In the genomic region with DNA sequence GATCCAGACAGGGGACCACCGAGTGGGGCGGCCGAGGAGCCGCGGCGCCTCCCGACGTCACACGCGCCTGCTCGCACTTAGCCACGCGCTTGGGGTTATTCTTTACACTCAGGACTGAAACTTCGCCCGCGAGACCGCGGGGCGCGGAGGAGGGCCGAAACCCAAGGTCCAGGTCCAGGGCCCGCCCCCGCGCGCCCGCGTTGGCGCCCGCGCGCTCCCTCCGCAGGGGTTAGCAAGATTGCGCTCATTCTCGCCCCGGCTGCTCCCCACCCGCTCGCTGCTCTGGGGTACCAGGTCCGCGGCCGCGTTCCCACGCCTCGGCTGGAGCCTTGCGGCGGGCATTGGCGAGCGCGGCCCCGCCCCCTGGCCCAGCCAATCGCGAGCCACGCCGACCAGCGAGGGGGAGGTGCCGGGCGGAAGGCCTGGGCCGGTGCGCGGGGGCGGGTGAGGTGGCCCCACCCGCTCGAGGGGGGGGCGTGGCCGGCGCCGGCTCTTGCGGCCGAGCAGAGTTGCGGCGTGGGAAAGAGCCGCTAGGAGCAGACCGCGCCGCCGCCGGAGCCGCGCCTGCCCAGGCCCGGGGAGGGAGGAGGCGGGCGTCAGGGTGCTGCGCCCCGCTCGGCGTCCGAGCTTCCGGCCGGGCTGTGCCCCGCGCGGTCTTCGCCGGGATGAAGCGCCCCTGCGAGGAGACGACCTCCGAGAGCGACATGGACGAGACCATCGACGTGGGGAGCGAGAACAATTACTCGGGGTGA, we compare ENCODE assay signal across 8 cellular contexts. TPM values are rescaled to one million over a fixed set of nuclear protein-coding genes. Genes with fewer than 3 reads are reported as not detected.
DNase-seq lines count a peak whose midpoint lies in the region; ATAC-seq and TF ChIP-seq lines count a peak whose summit lies in the region.

A gene (plus strand): TSS at position 521 of the 752 bp plus-strand sequence. CDS start 145 bp downstream, at position 666.

- no peaks in the 10 kb centered on the region for H3K36me3 ChIP-seq in Peyer's patch

- intact Hi-C loops in natural killer cell (cut with micrococcal nuclease), result loop anchor here (1.0 kb wide), 1 partner anchor 31 kb away; no protein-coding TSS in a partner anchor

- H3K4me1 Mint-ChIP-seq in natural killer cell, result peaks cover 32 to 35% of the 10 kb centered on the region in 2 donors
- H3K4me1 Mint-ChIP-seq in stimulated activated memory B cell treated with anti-CD40 and anti-IgM and Interleukin-4, amounts not matched to agents 10 μg/mL and 1 μg/mL and 100 μg/mL, for 72 hours, result peaks cover 43% of the 10 kb centered on the region

- H3K27me3 ChIP-seq in Peyer's patch, result peaks cover 0 to 13% of the 10 kb centered on the region in 2 donors

- peaks cover 13 to 24% of the 10 kb centered on the region in 2 donors for H3K27me3 Mint-ChIP-seq in natural killer cell (ENCODE audit: low read depth in 2 of 2)
- peaks cover 68% of the 10 kb centered on the region for H3K27me3 Mint-ChIP-seq in stimulated activated memory B cell treated with anti-CD40 and anti-IgM and Interleukin-4, amounts not matched to agents 10 μg/mL and 1 μg/mL and 100 μg/mL, for 72 hours

- peak within 1 kb of the TSS; percentile 45 to 79 (median 66) for H3K27ac ChIP-seq in Peyer's patch

- no peaks in the 10 kb centered on the region for H3K9me3 Mint-ChIP-seq in natural killer cell
- H3K9me3 Mint-ChIP-seq in stimulated activated memory B cell treated with anti-CD40 and anti-IgM and Interleukin-4, amounts not matched to agents 10 μg/mL and 1 μg/mL and 100 μg/mL, for 72 hours, result no peaks in the 10 kb centered on the region

- TF ChIP-seq CTCF in Peyer's patch (IDR thresholded peaks at IDR 0.05) (peak in 3 of 6 experiments; percentile 16 to 51 (median 46)), natural killer cell (IDR thresholded peaks at IDR 0.05) (no peak)

- peak within 1 kb of the TSS; percentile 94 for H3K4me3 Mint-ChIP-seq in natural killer cell
- H3K4me3 Mint-ChIP-seq in stimulated activated memory B cell treated with anti-CD40 and anti-IgM and Interleukin-4, amounts not matched to agents 10 μg/mL and 1 μg/mL and 100 μg/mL, for 72 hours, result peak within 1 kb of the TSS; percentile 82

- peak in 1 of 2 donors; percentile 4 for TF ChIP-seq POLR2A in Peyer's patch (IDR thresholded peaks at IDR 0.05)

- peaks cover 0 to 24% (median 10%) of the 10 kb centered on the region in 4 donors for H3K4me1 ChIP-seq in Peyer's patch

- H3K27ac Mint-ChIP-seq in natural killer cell, result peak within 1 kb of the TSS; percentile 83 to 89
- peak within 1 kb of the TSS; percentile 45 for H3K27ac Mint-ChIP-seq in stimulated activated memory B cell treated with anti-CD40 and anti-IgM and Interleukin-4, amounts not matched to agents 10 μg/mL and 1 μg/mL and 100 μg/mL, for 72 hours

- H3K36me3 Mint-ChIP-seq in natural killer cell, result peaks cover 8% of the 10 kb centered on the region
- H3K36me3 Mint-ChIP-seq in stimulated activated memory B cell treated with anti-CD40 and anti-IgM and Interleukin-4, amounts not matched to agents 10 μg/mL and 1 μg/mL and 100 μg/mL, for 72 hours, result no peaks in the 10 kb centered on the region

- ATAC-seq in GM21529 (IDR thresholded peaks at IDR 0.05; ENCODE audit: unreplicated experiment) (peak; percentile 79), natural killer cell (peak; percentile 81 to 93 (median 85))
- ATAC-seq in stimulated activated memory B cell treated with anti-CD40 and anti-IgM and Interleukin-4, amounts not matched to agents 10 μg/mL and 1 μg/mL and 100 μg/mL, for 72 hours, result peak; percentile 96

- H3K9me3 ChIP-seq in Peyer's patch, result peaks cover 0 to 8% (median 0%) of the 10 kb centered on the region in 4 donors

- H3K4me3 ChIP-seq in Peyer's patch, result peak within 1 kb of the TSS; percentile 59 to 73 (median 65)

- DNase-seq in DMS114 treated with DMSO at 0.1 percent for 48 hours (lab: John Stamatoyannopoulos, UW; ENCODE audit: unreplicated experiment) (peak; percentile 54), HuH-7.5 (ENCODE audit: low spot score) (peak; percentile 87), Peyer's patch (peak; percentile 82 to 95 (median 94)), fibroblast of peridontal ligament (ENCODE audit: extremely low read depth) (peak; percentile 47), natural killer cell (peak; percentile 85)
- peak; percentile 71 for DNase-seq in activated effector memory CD4-positive, alpha-beta T cell treated with Interleukin-2 at 50 U/mL for 16 hours

RNA-seq across cellular contexts. Expression of the gene that starts here (rescaled TPM):
- total RNA-seq in Peyer's patch, result 1 to 10 TPM in 1 of 4 donors, under 1 TPM in 2, not detected in 1; 0.35 to 2.0 (median 0.40) TPM
- total RNA-seq in natural killer cell, result under 1 TPM; 0.66 to 0.93 (median 0.73) TPM

Comparison
In these comparisons a context has a peak if more than half of its experiments do, and no peak if none do; other contexts are left out.
1. Peak in every context shown above with its lines: DNase-seq, ATAC-seq, H3K4me3 ChIP-seq and H3K27ac ChIP-seq.
2. Peak in DNase-seq and ATAC-seq in natural killer cell; RNA of the gene not detected or under 1 TPM.